Comparison of ENCODE assay signal across 8 cellular contexts in the genomic region with DNA sequence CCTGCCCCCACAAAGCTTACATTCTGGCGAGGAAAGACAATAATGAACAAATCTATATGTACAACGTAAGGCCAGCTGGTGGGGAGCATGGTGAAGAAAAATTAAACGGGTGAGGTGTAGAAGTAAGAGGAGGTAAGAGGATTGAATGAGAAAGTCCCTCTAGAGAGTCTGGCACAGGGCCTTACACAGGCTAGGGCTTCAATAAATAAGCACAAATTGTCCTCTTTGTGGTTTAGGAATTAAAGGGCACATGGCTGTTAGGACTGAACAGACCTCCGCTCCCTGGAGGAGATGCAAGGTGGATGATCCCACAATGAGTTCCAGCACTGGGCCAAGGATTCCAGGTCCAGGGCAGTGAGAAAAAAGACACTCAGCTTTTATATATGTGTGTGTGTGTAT. TPM values are rescaled to one million over a fixed set of nuclear protein-coding genes. Genes with fewer than 3 reads are reported as not detected.
A peak's percentile ranks its signal among the peaks of the same experiment; 100 is the strongest.
DNase-seq lines count a peak whose midpoint lies in the region; ATAC-seq, FAIRE-seq and TF ChIP-seq lines count a peak whose summit lies in the region.

No MANE protein-coding gene starts in this region.

- DNase-seq in EL (peak; percentile 28), PC-3 (peak; percentile 7), endothelial cell of umbilical vein (ENCODE audit: low read depth, low spot score) (no peak), osteocyte (ENCODE audit: extremely low spot score, unreplicated experiment) (no peak), G401 (ENCODE audit: low spot score) (no peak), GM12892 (ENCODE audit: insufficient read length) (no peak), ureter (ENCODE audit: low spot score) (no peak)
- DNase-seq in stimulated activated CD4-positive, alpha-beta T cell treated with anti-CD3 and anti-CD28 coated beads, Interleukin-1b, Interleukin-23, amount 100 ng/mL, for 48 hours = no peak

- peaks cover 31% of the 10 kb centered on the region for H3K4me1 Mint-ChIP-seq in osteocyte (ENCODE audit: unreplicated experiment)

- FAIRE-seq in endothelial cell of umbilical vein (lab: Jason Lieb, UNC) (no peak), GM12892 (lab: Jason Lieb, UNC) (no peak)

- POLR2A ChIA-PET in PC-3 (lab: Charles Lee; ENCODE audit: unreplicated experiment) = no interaction called here
- POLR2A ChIA-PET in endothelial cell of umbilical vein (lab: Charles Lee) = interaction anchor here (1.1 to 1.4 kb wide), 2 partner anchors 31 to 43 kb away, joined by 3 to 12 read pairs; partner anchors contain the start of gene HAPSTR1

- in situ Hi-C loops in G401 (cut with HindIII; ENCODE audit: low sequenced_read_pairs) = no loop called here

- H3K4me2 ChIP-seq in PC-3 (ENCODE audit: low read length) (peak overlapping the region; percentile 66), endothelial cell of umbilical vein (ENCODE audit: insufficient read depth, low read length) (peak overlapping the region; percentile 52)

- H3K27ac ChIP-seq in PC-3 (ENCODE audit: low read length) (peak overlapping the region; percentile 84), endothelial cell of umbilical vein (ENCODE audit: insufficient read depth, low read depth, low read length) (peak overlapping the region; percentile 94)

- H3K4me3 Mint-ChIP-seq in osteocyte (ENCODE audit: unreplicated experiment) = no peak overlapping the region

- TF ChIP-seq CTCF in PC-3 (conservative IDR thresholded peaks at IDR 0.05; ENCODE audit: low read depth, low read length) (no peak), endothelial cell of umbilical vein (IDR thresholded peaks at IDR 0.05; ENCODE audit: extremely low read depth in 1 of 2, insufficient read depth in 1 of 2, low read depth in 1 of 2, low read length in 2 of 2) (no peak), osteocyte (IDR thresholded peaks at IDR 0.05) (no peak)

- intact Hi-C loops in PC-3 (cut with micrococcal nuclease) = loop anchor here (5.0 kb wide), 1 partner anchor 39 kb away; no protein-coding TSS in a partner anchor
- intact Hi-C loops in endothelial cell of umbilical vein (cut with micrococcal nuclease) = loop anchor here (1.0 to 5.0 kb wide), 2 partner anchors 43 to 86 kb away; partner anchors contain the start of genes HAPSTR1 and USP7

- H3K9me2 ChIP-seq in PC-3 (replicated peaks; ENCODE audit: low read length) = no peaks in the 10 kb centered on the region

- peak overlapping the region; percentile 19; the same call in 1 of the 2 replicates for H3K4me3 ChIP-seq in PC-3 (ENCODE audit: low read length)
- H3K4me3 ChIP-seq in endothelial cell of umbilical vein (replicated peaks in 1 of 3; ENCODE audit: insufficient read depth in 1 of 3, low read depth in 1 of 3, low read length in 3 of 3) = no peak overlapping the region

- H3K27me3 ChIP-seq in PC-3 (ENCODE audit: low read length) = no peaks in the 10 kb centered on the region
- no peaks in the 10 kb centered on the region for H3K27me3 ChIP-seq in endothelial cell of umbilical vein (ENCODE audit: control insufficient read depth in 2 of 2, insufficient read depth in 2 of 2, low read length in 2 of 2)

- H3K36me3 ChIP-seq in PC-3 (ENCODE audit: low read depth, low read length) (no peaks in the 10 kb centered on the region), endothelial cell of umbilical vein (ENCODE audit: control insufficient read depth in 2 of 2, extremely low read depth in 1 of 2, insufficient read depth in 2 of 2, low read length in 2 of 2) (no peaks in the 10 kb centered on the region)

- H4K20me1 ChIP-seq in PC-3 (ENCODE audit: low read length) (no peaks in the 10 kb centered on the region), endothelial cell of umbilical vein (replicated peaks; ENCODE audit: control insufficient read depth, extremely low read depth, insufficient read depth, low read length) (no peaks in the 10 kb centered on the region)

- dilution Hi-C loops in endothelial cell of umbilical vein (cut with MboI; ENCODE audit: extremely low pct_ligation_motif_present, low sequenced_read_pairs) = no loop called here

- H3K9ac ChIP-seq in PC-3 (ENCODE audit: low read length) (peak overlapping the region; percentile 37; the same call in 1 of the 2 replicates), endothelial cell of umbilical vein (replicated peaks; ENCODE audit: extremely low read depth, insufficient read depth, low read length) (peak overlapping the region; percentile 74)

- CTCF ChIA-PET in PC-3 (lab: Charles Lee) (interaction anchor here (0.5 to 1.1 kb wide), 5 partner anchors 15 to 1689 kb away, joined by 3 to 11 read pairs (median 4); partner anchors contain the start of gene HAPSTR1), endothelial cell of umbilical vein (lab: Charles Lee) (interaction anchor here (0.7 to 4.5 kb wide), 10 partner anchors 15 to 180 kb away, joined by 3 to 32 read pairs (median 4); partner anchors contain the start of genes CARHSP1 and HAPSTR1)

- no peaks in the 10 kb centered on the region for H3K79me2 ChIP-seq in PC-3 (ENCODE audit: low read length)
- H3K79me2 ChIP-seq in endothelial cell of umbilical vein (ENCODE audit: control insufficient read depth, insufficient read depth, low read length) = no peaks in the 10 kb centered on the region

- H3K9me3 Mint-ChIP-seq in osteocyte (ENCODE audit: unreplicated experiment) = peaks cover 3% of the 10 kb centered on the region

- H3K9me1 ChIP-seq in endothelial cell of umbilical vein (replicated peaks; ENCODE audit: control insufficient read depth, extremely low read depth, insufficient read depth, low read length) = no peaks in the 10 kb centered on the region

- no peaks in the 10 kb centered on the region for H3K27me3 Mint-ChIP-seq in osteocyte (ENCODE audit: unreplicated experiment)

- peak; percentile 16 for ATAC-seq in PC-3

- BruUV-seq in PC-3 (replicated peaks; lab: Mats Ljungman, UMichigan) (no TSS peak), endothelial cell of umbilical vein (replicated peaks; lab: Mats Ljungman, UMichigan) (no TSS peak)

- no peaks in the 10 kb centered on the region for H3K36me3 Mint-ChIP-seq in osteocyte (ENCODE audit: unreplicated experiment)

- no peak for TF ChIP-seq POLR2A in endothelial cell of umbilical vein (IDR thresholded peaks at IDR 0.05; ENCODE audit: low read depth, low read length)
- no peak for TF ChIP-seq POLR2A in GM12892 (IDR thresholded peaks at IDR 0.05; ENCODE audit: low read depth, low read length)

- H3K27ac Mint-ChIP-seq in osteocyte (ENCODE audit: unreplicated experiment) = peak overlapping the region; percentile 96

- peaks cover 14% of the 10 kb centered on the region for H3K4me1 ChIP-seq in PC-3 (ENCODE audit: insufficient read depth, low read length)
- H3K4me1 ChIP-seq in endothelial cell of umbilical vein (ENCODE audit: control insufficient read depth, extremely low read depth, insufficient read depth, low read length) = peaks cover 15% of the 10 kb centered on the region

- H2AFZ ChIP-seq in PC-3 (ENCODE audit: low read length) (no peak overlapping the region), endothelial cell of umbilical vein (ENCODE audit: low read depth, low read length) (peak overlapping the region; percentile 60)

- H3K9me3 ChIP-seq in PC-3 (ENCODE audit: low read length) (no peaks in the 10 kb centered on the region), endothelial cell of umbilical vein (replicated peaks; ENCODE audit: control insufficient read depth, insufficient read depth, low read length) (no peaks in the 10 kb centered on the region)

- H3F3A ChIP-seq in PC-3 (ENCODE audit: low read length, unreplicated experiment) = peaks cover 4% of the 10 kb centered on the region

TF ChIP-seq in endothelial cell of umbilical vein, 7 proteins besides CTCF, POLR2A, EP300 and RAD21:
- TF ChIP-seq JUN (IDR thresholded peaks at IDR 0.05; ENCODE audit: borderline replicate concordance, insufficient read depth, insufficient read length, low read depth) = no peak
- no peak for TF ChIP-seq EZH2 (IDR thresholded peaks at IDR 0.05; ENCODE audit: borderline replicate concordance, low read depth, low read length, severe bottlenecking)
- TF ChIP-seq GATA2 (IDR thresholded peaks at IDR 0.05; ENCODE audit: insufficient read depth, insufficient read length, low read depth, low read length) = no peak
- TF ChIP-seq MYC (IDR thresholded peaks at IDR 0.05; ENCODE audit: low read depth, low read length) = no peak
- TF ChIP-seq MAX (IDR thresholded peaks at IDR 0.05; ENCODE audit: insufficient read depth, insufficient read length) = no peak
- no peak for TF ChIP-seq FOS (IDR thresholded peaks at IDR 0.05; ENCODE audit: borderline replicate concordance, insufficient read depth, low read length)
- no peak for TF ChIP-seq POLR2AphosphoS5 (IDR thresholded peaks at IDR 0.05; ENCODE audit: insufficient read depth, low read depth, low read length)

RNA-seq across cellular contexts. Expression of gene HAPSTR1, which starts 43.1 kb away (rescaled TPM):
- 24.4 and 28.6 TPM in 2 replicates for total RNA-seq in PC-3 (2014; rRNA removed)
- total RNA-seq in endothelial cell of umbilical vein = 60.1 and 63.7 TPM in 2 replicates
- 11.6 and 15.7 TPM in 2 replicates for polyA plus RNA-seq in endothelial cell of umbilical vein
- polyA plus RNA-seq in endothelial cell of umbilical vein (2011; cell fraction: cytosol; rRNA removed) = 15.9 and 18.5 TPM in 2 replicates
- 20.5 and 27.5 TPM in 2 replicates for polyA plus RNA-seq in endothelial cell of umbilical vein (2011; cell fraction: nucleus; rRNA removed)
- polyA plus RNA-seq in endothelial cell of umbilical vein (2012) = 25.2 and 32.3 TPM in 2 replicates
- polyA minus RNA-seq in endothelial cell of umbilical vein = 43.8 and 48.6 TPM in 2 replicates
- polyA minus RNA-seq in endothelial cell of umbilical vein (2011; cell fraction: cytosol; rRNA and poly(A)+ RNA removed) = 28.6 TPM
- polyA minus RNA-seq in endothelial cell of umbilical vein (2011; cell fraction: nucleus; rRNA and poly(A)+ RNA removed) = 28.1 and 40.5 TPM in 2 replicates
- total RNA-seq in osteocyte = 73.4 and 80.2 TPM in 2 replicates
- total RNA-seq in G401 (2014; rRNA removed; shearing (Covaris generic)) = 36.7 and 56.3 TPM in 2 replicates
- polyA plus RNA-seq in GM12892 (2012; ENCODE audit: missing spikeins) = 24.1 TPM
- 81.1 TPM for total RNA-seq in ureter

Comparison
In these comparisons a context has a peak if more than half of its experiments do, and no peak if none do; other contexts are left out.
1. DNase-seq: peak in EL (single experiment) and PC-3 (single experiment); none in endothelial cell of umbilical vein (single experiment), osteocyte (single experiment), G401 (single experiment), GM12892 (single experiment), ureter (single experiment) and stimulated activated CD4-positive, alpha-beta T cell treated with anti-CD3 and anti-CD28 coated beads, Interleukin-1b, Interleukin-23, amount 100 ng/mL, for 48 hours (single experiment).